33 cellular contexts compared by ENCODE assay signal in the genomic region with DNA sequence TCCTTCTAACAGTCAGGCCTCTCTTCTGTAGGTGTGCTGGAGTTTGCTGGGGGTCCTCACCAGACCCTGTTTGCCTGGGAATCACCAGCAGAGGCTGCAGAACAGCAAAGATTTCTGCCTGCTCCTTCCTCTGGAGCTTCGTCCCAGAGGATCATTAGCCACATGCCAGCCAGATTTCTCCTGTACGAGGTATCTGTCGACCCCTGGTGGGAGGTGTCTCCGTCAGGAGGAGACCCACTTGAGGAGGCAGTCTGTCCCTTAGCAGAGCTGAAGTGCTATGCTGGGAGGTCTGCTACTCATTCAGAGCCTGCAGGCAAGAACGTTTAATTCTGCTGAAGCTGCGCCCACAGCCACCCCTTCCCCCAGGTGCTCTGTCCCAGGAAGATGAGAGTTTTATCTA.
"Had no signal": no experiment of that assay in that cellular context is flagged by ENCODE, and none has a peak within 500 bp of the region (broad histone marks: within the 10 kb centered on the region; RNA-seq: fewer than 3 reads in every experiment).

No MANE protein-coding gene starts in this region.

- H3K36me3 ChIP-seq: ascending aorta, Peyer's patch, SJSA1, WERI-Rb-1 had no signal

- H3K36me3 Mint-ChIP-seq: activated naive CD4-positive, alpha-beta T cell treated with anti-CD3 and anti-CD28 coated beads, Interleukin-2, amount 50 U/mL, for 24 hours had no signal

- H3K4me3 Mint-ChIP-seq: activated CD4-positive, alpha-beta T cell treated with anti-CD3 and anti-CD28 coated beads, Interleukin-2, amount 10 ng/mL, durations not matched to agents 24 days and 14 days; activated CD8-positive, alpha-beta T cell treated with anti-CD3 and anti-CD28 coated beads for 36 hours; activated naive CD4-positive, alpha-beta T cell treated with anti-CD3 and anti-CD28 coated beads, Interleukin-2, amount 50 U/mL, for 24 hours; activated naive CD8-positive, alpha-beta T cell treated with anti-CD3 and anti-CD28 coated beads, Interleukin-2, amount 10 ng/mL, durations not matched to agents 7 days and 5 days; activated T-cell treated with anti-CD3 and anti-CD28 coated beads, Interleukin-2, amount 50 U/mL, for 72 hours; activated T-helper 17 cell treated with anti-CD3 and anti-CD28 coated beads, Interleukin-2, amount 50 U/mL, for 72 hours had no signal

- H3K27ac ChIP-seq: ascending aorta, Peyer's patch, SJSA1, WERI-Rb-1 had no signal

- H3K4me1 ChIP-seq: ascending aorta, Peyer's patch, SJSA1 had no signal

- H3K4me1 Mint-ChIP-seq: activated CD4-positive, alpha-beta T cell treated with anti-CD3 and anti-CD28 coated beads, Interleukin-2, amount 10 ng/mL, durations not matched to agents 24 days and 14 days; activated naive CD4-positive, alpha-beta T cell treated with anti-CD3 and anti-CD28 coated beads, Interleukin-2, amount 50 U/mL, for 24 hours; activated naive CD8-positive, alpha-beta T cell treated with anti-CD3 and anti-CD28 coated beads, Interleukin-2, amount 10 ng/mL, durations not matched to agents 7 days and 5 days; activated T-helper 17 cell treated with anti-CD3 and anti-CD28 coated beads, Interleukin-2, amount 50 U/mL, for 72 hours had no signal

- H3K27ac Mint-ChIP-seq: activated CD4-positive, alpha-beta T cell treated with anti-CD3 and anti-CD28 coated beads, Interleukin-2, amount 10 ng/mL, durations not matched to agents 24 days and 14 days; activated CD8-positive, alpha-beta T cell treated with anti-CD3 and anti-CD28 coated beads for 36 hours; activated naive CD4-positive, alpha-beta T cell treated with anti-CD3 and anti-CD28 coated beads, Interleukin-2, amount 50 U/mL, for 24 hours; activated naive CD8-positive, alpha-beta T cell treated with anti-CD3 and anti-CD28 coated beads, Interleukin-2, amount 10 ng/mL, durations not matched to agents 7 days and 5 days; activated T-cell treated with anti-CD3 and anti-CD28 coated beads, Interleukin-2, amount 50 U/mL, for 72 hours; activated T-helper 17 cell treated with anti-CD3 and anti-CD28 coated beads, Interleukin-2, amount 50 U/mL, for 72 hours had no signal

- H3K4me3 ChIP-seq: ascending aorta, Peyer's patch, SJSA1 had no signal

- DNase-seq: activated CD4-positive, alpha-beta T cell treated with anti-CD3 and anti-CD28 coated beads, Interleukin-2, amount 10 ng/mL, durations not matched to agents 24 days and 14 days; activated CD4-positive, alpha-beta T cell treated with anti-CD3 and anti-CD28 coated beads, Interleukin-2, amount 50 U/mL, for 4 hours; activated CD8-positive, alpha-beta T cell treated with anti-CD3 and anti-CD28 coated beads for 36 hours; activated gamma-delta T cell; activated naive CD4-positive, alpha-beta T cell treated with Interleukin-2 at 50 U/mL for 16 hours; activated naive CD8-positive, alpha-beta T cell treated with anti-CD3 and anti-CD28 coated beads, Interleukin-2, amount 10 ng/mL, durations not matched to agents 7 days and 5 days; activated T-cell treated with anti-CD3 and anti-CD28 coated beads, Interleukin-2, amount 50 U/mL, for 1 hour; activated T-cell treated with anti-CD3 and anti-CD28 coated beads, Interleukin-2, amount 50 U/mL, for 72 hours; amygdala; cerebellar nuclear complex; Karpas-422; KBM-7; NCI-H1105; NCI-H1417 treated with DMSO at 0.1 percent for 48 hours; NCI-H187 treated with DMSO at 0.1 percent for 48 hours; NCI-H2081; NCI-H345; NCI-H748 treated with DMSO at 0.1 percent for 48 hours; NK-92 treated with Interleukin-12 subunit alpha and Interleukin-12 subunit beta, amount 100 ng/mL, for 24 hours; PC-3; Peyer's patch; RPMI8226; SHP77 treated with DMSO at 0.1 percent for 48 hours; SW 1271; T-helper 1 cell; T-helper 2 cell; T1000; WERI-Rb-1 had no signal

- ATAC-seq: activated CD8-positive, alpha-beta T cell treated with anti-CD3 and anti-CD28 coated beads for 36 hours; activated T-cell treated with anti-CD3 and anti-CD28 coated beads, Interleukin-2, amount 50 U/mL, for 72 hours; activated T-helper 17 cell treated with anti-CD3 and anti-CD28 coated beads, Interleukin-2, amount 50 U/mL, for 72 hours; PC-3; SK-N-SH treated with all-trans-retinoic acid at 6 μM for 48 hours had no signal

- H3K27me3 Mint-ChIP-seq: activated CD4-positive, alpha-beta T cell treated with anti-CD3 and anti-CD28 coated beads, Interleukin-2, amount 10 ng/mL, durations not matched to agents 24 days and 14 days; activated CD8-positive, alpha-beta T cell treated with anti-CD3 and anti-CD28 coated beads for 36 hours; activated naive CD4-positive, alpha-beta T cell treated with anti-CD3 and anti-CD28 coated beads, Interleukin-2, amount 50 U/mL, for 24 hours; activated naive CD8-positive, alpha-beta T cell treated with anti-CD3 and anti-CD28 coated beads, Interleukin-2, amount 10 ng/mL, durations not matched to agents 7 days and 5 days; activated T-helper 17 cell treated with anti-CD3 and anti-CD28 coated beads, Interleukin-2, amount 50 U/mL, for 72 hours had no signal

- H3K9me3 ChIP-seq: ascending aorta, Peyer's patch had no signal

- H3K27me3 ChIP-seq: ascending aorta, Peyer's patch, SJSA1 had no signal
